Comparison of ENCODE assay signal across 18 cellular contexts in the genomic region with DNA sequence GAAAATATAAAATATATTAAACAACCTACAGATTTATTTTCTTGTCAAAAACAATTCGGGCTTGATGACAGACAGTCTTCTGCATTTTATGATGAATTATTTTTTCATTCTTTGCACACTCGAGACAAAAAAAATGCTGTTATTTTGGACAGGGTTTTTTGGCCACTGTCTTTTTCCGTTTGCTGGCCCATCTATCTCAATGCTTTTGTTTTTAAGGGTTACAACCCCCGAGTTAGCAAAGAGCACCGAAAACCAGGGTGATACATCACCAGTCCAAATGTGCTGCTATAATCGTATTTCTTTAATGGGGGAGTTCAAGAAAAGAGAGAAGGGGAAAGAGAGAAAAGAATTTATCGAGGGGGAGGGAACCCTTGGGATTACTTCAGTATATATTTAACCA. TPM values are rescaled to one million over a fixed set of nuclear protein-coding genes. Genes with fewer than 3 reads are reported as not detected.
DNase-seq lines count a peak whose midpoint lies in the region; ATAC-seq, FAIRE-seq and TF ChIP-seq lines count a peak whose summit lies in the region.
"Had no signal": no experiment of that assay in that cellular context is flagged by ENCODE, and none has a peak within 500 bp of the region (broad histone marks: within the 10 kb centered on the region; RNA-seq: fewer than 3 reads in every experiment).

No MANE protein-coding gene starts in this region.

- H3K27ac ChIP-seq in A549 (no peak overlapping the region), smooth muscle cell (ENCODE audit: low read depth) (no peak overlapping the region)
- H3K27ac ChIP-seq: 22Rv1, BLaER1 had no signal

- FAIRE-seq in A549 (lab: Jason Lieb, UNC): no peak

- peaks cover 2% of the 10 kb centered on the region for H3K4me1 Mint-ChIP-seq in T-helper 17 cell
- H3K4me1 Mint-ChIP-seq in glutamatergic neuron (ENCODE audit: low read depth, unreplicated experiment): peaks cover 15% of the 10 kb centered on the region

- H3K4me3 Mint-ChIP-seq in T-helper 17 cell (no peak overlapping the region), glutamatergic neuron (ENCODE audit: unreplicated experiment) (peak overlapping the region; percentile 75)
- H3K4me3 Mint-ChIP-seq: H9 had no signal

- no peak for TF ChIP-seq EP300 in A549 (IDR thresholded peaks at IDR 0.05)

- no peak for ATAC-seq in A549
- no peak for ATAC-seq in T-helper 17 cell
- no peak for ATAC-seq in HG03280 (IDR thresholded peaks at IDR 0.05; ENCODE audit: unreplicated experiment)

- no peak overlapping the region for H2AFZ ChIP-seq in smooth muscle cell (ENCODE audit: low read depth)

- no peaks in the 10 kb centered on the region for H3K36me3 ChIP-seq in smooth muscle cell (ENCODE audit: low read depth)
- H3K36me3 ChIP-seq: BLaER1 had no signal

- peaks cover 97% of the 10 kb centered on the region for H3K27me3 ChIP-seq in smooth muscle cell (ENCODE audit: low read depth)

- H3K79me2 ChIP-seq in smooth muscle cell (ENCODE audit: low read depth): no peaks in the 10 kb centered on the region

- H3K4me3 ChIP-seq in A549: no peak overlapping the region
- H3K4me3 ChIP-seq in smooth muscle cell: peak overlapping the region; percentile 41
- H3K4me3 ChIP-seq: BLaER1 had no signal

- H3K27me3 Mint-ChIP-seq in T-helper 17 cell (peaks cover 75% of the 10 kb centered on the region), glutamatergic neuron (ENCODE audit: unreplicated experiment) (peaks cover 24% of the 10 kb centered on the region)

- H3K36me3 Mint-ChIP-seq in T-helper 17 cell (ENCODE audit: low read depth): peaks cover 4% of the 10 kb centered on the region
- no peaks in the 10 kb centered on the region for H3K36me3 Mint-ChIP-seq in glutamatergic neuron (ENCODE audit: unreplicated experiment)

- POLR2A ChIA-PET in A549 (lab: Yijun Ruan, JAX): no interaction called here

- H3K27ac Mint-ChIP-seq in T-helper 17 cell (peak overlapping the region; percentile 60), glutamatergic neuron (ENCODE audit: unreplicated experiment) (no peak overlapping the region)
- H3K27ac Mint-ChIP-seq: CD14-positive monocyte, H9 had no signal

- H4K20me1 ChIP-seq in smooth muscle cell (ENCODE audit: low read depth): no peaks in the 10 kb centered on the region

- no peak for TF ChIP-seq RAD21 in A549 (conservative IDR thresholded peaks at IDR 0.05 in 1 of 2, IDR thresholded peaks at IDR 0.05 in 1 of 2)

- no peak overlapping the region for H3K9ac ChIP-seq in smooth muscle cell (ENCODE audit: low read depth)
- H3K9ac ChIP-seq: BLaER1 had no signal

- H3K4me2 ChIP-seq in A549 (no peak overlapping the region), smooth muscle cell (peak overlapping the region; percentile 68)
- H3K4me2 ChIP-seq: BLaER1 had no signal

- WGBS in A549 (ENCODE audit: missing lambda C conversion rate): 5% methylated on average over 7 of the region's 7 CpGs
- 53% methylated on average over 7 of the region's 7 CpGs for WGBS in smooth muscle cell (ENCODE audit: low lambda C conversion rate)

- no peaks in the 10 kb centered on the region for H3F3A ChIP-seq in smooth muscle cell (ENCODE audit: low read depth)

- CTCF ChIA-PET in A549 (lab: Yijun Ruan, JAX): interaction anchor here (0.7 to 2.5 kb wide), 3 partner anchors 12 to 386 kb away, joined by 3 to 9 read pairs (median 5); no protein-coding TSS in a partner anchor

- TF ChIP-seq POLR2A in A549 (IDR thresholded peaks at IDR 0.05; ENCODE audit: low read length): no peak

- H3K9me3 ChIP-seq in A549 (peaks cover 3% of the 10 kb centered on the region), T-helper 17 cell (ENCODE audit: control insufficient read depth, low read length, poor library complexity, severe bottlenecking) (peaks cover 9% of the 10 kb centered on the region), smooth muscle cell (replicated peaks; ENCODE audit: low read depth) (no peaks in the 10 kb centered on the region)

- TF ChIP-seq CTCF in A549 (IDR thresholded peaks at IDR 0.05) (no peak), glutamatergic neuron (IDR thresholded peaks at IDR 0.05; ENCODE audit: partially characterized antibody, unreplicated experiment) (no peak), smooth muscle cell (IDR thresholded peaks at IDR 0.05; ENCODE audit: borderline replicate concordance, insufficient read depth, poor library complexity, severe bottlenecking) (no peak)

- DNase-seq in A549 (ENCODE audit: low read depth in 1 of 2, low spot score in 1 of 2) (no peak), T-helper 17 cell (no peak), glutamatergic neuron (no peak), smooth muscle cell (lab: John Stamatoyannopoulos, UW; ENCODE audit: unreplicated experiment) (no peak), cerebellar nuclear complex (lab: John Stamatoyannopoulos, UW) (no peak)
- DNase-seq in activated T-cell treated with anti-CD3 and anti-CD28 coated beads, Interleukin-2, amount 50 U/mL, for 1 hour: no peak
- DNase-seq: CD4-positive, alpha-beta memory T cell; DMS153; DMS79 treated with DMSO at 0.1 percent for 48 hours; GF-D8; GOT3 had no signal

- H3K4me1 ChIP-seq in A549 (peaks cover 9% of the 10 kb centered on the region; the same call in 2 of the 3 replicates), smooth muscle cell (ENCODE audit: low read depth) (no peaks in the 10 kb centered on the region)

- H3K9me3 Mint-ChIP-seq in glutamatergic neuron (ENCODE audit: unreplicated experiment): peaks cover 21% of the 10 kb centered on the region

TF ChIP-seq in A549, 52 proteins besides CTCF, POLR2A, EP300 and RAD21:
- TF ChIP-seq KDM5A (IDR thresholded peaks at IDR 0.05): no peak
- peak; percentile 39; the same call in 1 of the 2 replicates for TF ChIP-seq RNF2 (IDR thresholded peaks at IDR 0.05; ENCODE audit: borderline replicate concordance, low read depth)

RNA-seq across cellular contexts. Expression of gene EVX2, which starts 7.7 kb away (rescaled TPM):
- polyA plus RNA-seq in A549 (2011; rRNA removed) (0.03 TPM in 2 replicates), A549 (2017; fragmentation: RNase III; extraction: RNeasy Plus Mini Kit Qiagen cat#74134 plus additional on column Dnase treatment) (not detected in 3 replicates), smooth muscle cell (not detected in 2 replicates)
- polyA plus RNA-seq in A549 (2012; cell fraction: cytosol; rRNA removed): not detected in 2 replicates
- 0.04 TPM in 1 of 2 replicates, not detected in the other for polyA plus RNA-seq in A549 (2012; cell fraction: nucleus; rRNA removed)
- not detected in 2 replicates for polyA minus RNA-seq in A549 (2011; rRNA and poly(A)+ RNA removed)
- total RNA-seq in T-helper 17 cell (not detected), glutamatergic neuron (ENCODE audit: unreplicated experiment) (0.76 TPM), smooth muscle cell (0.04 TPM in 1 of 2 replicates, not detected in the other)
- total RNA-seq: CD4-positive, alpha-beta memory T cell; H9 had no signal
- polyA plus RNA-seq: AG04450; CD14-positive monocyte; CD4-positive, alpha-beta memory T cell had no signal

RNA-seq across cellular contexts. Expression of gene HOXD13, which starts 16.5 kb away (rescaled TPM):
- polyA plus RNA-seq in A549 (2011; rRNA removed): 0.25 and 0.35 TPM in 2 replicates
- polyA plus RNA-seq in A549 (2012; cell fraction: cytosol; rRNA removed): 0.10 and 0.17 TPM in 2 replicates
- polyA plus RNA-seq in A549 (2012; cell fraction: nucleus; rRNA removed): 0.10 and 0.12 TPM in 2 replicates
- 0.12 to 0.17 TPM (median 0.13 TPM) in 3 replicates for polyA plus RNA-seq in A549 (2017; fragmentation: RNase III; extraction: RNeasy Plus Mini Kit Qiagen cat#74134 plus additional on column Dnase treatment)
- polyA minus RNA-seq in A549 (2011; rRNA and poly(A)+ RNA removed): not detected in 2 replicates
- total RNA-seq in T-helper 17 cell: not detected
- total RNA-seq in glutamatergic neuron (ENCODE audit: unreplicated experiment): 0.17 TPM
- 0.31 and 1.9 TPM in 2 replicates for total RNA-seq in smooth muscle cell
- polyA plus RNA-seq in smooth muscle cell: 0.45 and 1.9 TPM in 2 replicates
- total RNA-seq: CD4-positive, alpha-beta memory T cell; H9 had no signal
- polyA plus RNA-seq: AG04450; CD14-positive monocyte; CD4-positive, alpha-beta memory T cell had no signal

RNA-seq across cellular contexts. Expression of gene HOXD12, which starts 23.5 kb away (rescaled TPM):
- polyA plus RNA-seq in A549 (2011; rRNA removed) (not detected in 2 replicates), A549 (2017; fragmentation: RNase III; extraction: RNeasy Plus Mini Kit Qiagen cat#74134 plus additional on column Dnase treatment) (not detected in 3 replicates), smooth muscle cell (not detected in 2 replicates)
- not detected in 2 replicates for polyA plus RNA-seq in A549 (2012; cell fraction: cytosol; rRNA removed)
- polyA plus RNA-seq in A549 (2012; cell fraction: nucleus; rRNA removed): not detected in 2 replicates
- not detected in 2 replicates for polyA minus RNA-seq in A549 (2011; rRNA and poly(A)+ RNA removed)
- total RNA-seq in T-helper 17 cell (not detected), glutamatergic neuron (ENCODE audit: unreplicated experiment) (not detected), smooth muscle cell (0.54 TPM in 1 of 2 replicates, not detected in the other)
- total RNA-seq: CD4-positive, alpha-beta memory T cell; H9 had no signal
- polyA plus RNA-seq: AG04450; CD14-positive monocyte; CD4-positive, alpha-beta memory T cell had no signal

RNA-seq across cellular contexts. Expression of gene HOXD11, which starts 31.0 kb away (rescaled TPM):
- 2.6 and 2.9 TPM in 2 replicates for polyA plus RNA-seq in A549 (2011; rRNA removed)
- polyA plus RNA-seq in A549 (2012; cell fraction: cytosol; rRNA removed): 3.0 and 3.9 TPM in 2 replicates
- 3.3 and 3.5 TPM in 2 replicates for polyA plus RNA-seq in A549 (2012; cell fraction: nucleus; rRNA removed)
- 3.7 to 4.9 TPM (median 4.8 TPM) in 3 replicates for polyA plus RNA-seq in A549 (2017; fragmentation: RNase III; extraction: RNeasy Plus Mini Kit Qiagen cat#74134 plus additional on column Dnase treatment)
- 0.92 and 1.0 TPM in 2 replicates for polyA minus RNA-seq in A549 (2011; rRNA and poly(A)+ RNA removed)
- not detected for total RNA-seq in T-helper 17 cell
- not detected for total RNA-seq in glutamatergic neuron (ENCODE audit: unreplicated experiment)
- 4.4 and 9.8 TPM in 2 replicates for total RNA-seq in smooth muscle cell
- 7.9 and 9.0 TPM in 2 replicates for polyA plus RNA-seq in smooth muscle cell
- total RNA-seq: CD4-positive, alpha-beta memory T cell; H9; HT-29 had no signal
- polyA plus RNA-seq: AG04450; CD14-positive monocyte; CD4-positive, alpha-beta memory T cell had no signal

RNA-seq across cellular contexts. Expression of gene HOXD10, which starts 40.5 kb away (rescaled TPM):
- polyA plus RNA-seq in A549 (2011; rRNA removed) (4.6 and 4.8 TPM in 2 replicates), A549 (2017; fragmentation: RNase III; extraction: RNeasy Plus Mini Kit Qiagen cat#74134 plus additional on column Dnase treatment) (3.7 to 5.4 TPM (median 4.3 TPM) in 3 replicates), smooth muscle cell (10.6 and 11.4 TPM in 2 replicates)
- polyA plus RNA-seq in A549 (2012; cell fraction: cytosol; rRNA removed): 1.8 and 2.3 TPM in 2 replicates
- 3.6 and 6.3 TPM in 2 replicates for polyA plus RNA-seq in A549 (2012; cell fraction: nucleus; rRNA removed)
- 1.2 and 1.9 TPM in 2 replicates for polyA minus RNA-seq in A549 (2011; rRNA and poly(A)+ RNA removed)
- total RNA-seq in T-helper 17 cell (not detected), glutamatergic neuron (ENCODE audit: unreplicated experiment) (not detected), smooth muscle cell (6.7 and 9.9 TPM in 2 replicates)
- total RNA-seq: CD4-positive, alpha-beta memory T cell; H9; HT-29 had no signal
- polyA plus RNA-seq: AG04450; CD14-positive monocyte; CD4-positive, alpha-beta memory T cell had no signal
